Comparison of ENCODE assay signal across 8 cellular contexts in the genomic region with DNA sequence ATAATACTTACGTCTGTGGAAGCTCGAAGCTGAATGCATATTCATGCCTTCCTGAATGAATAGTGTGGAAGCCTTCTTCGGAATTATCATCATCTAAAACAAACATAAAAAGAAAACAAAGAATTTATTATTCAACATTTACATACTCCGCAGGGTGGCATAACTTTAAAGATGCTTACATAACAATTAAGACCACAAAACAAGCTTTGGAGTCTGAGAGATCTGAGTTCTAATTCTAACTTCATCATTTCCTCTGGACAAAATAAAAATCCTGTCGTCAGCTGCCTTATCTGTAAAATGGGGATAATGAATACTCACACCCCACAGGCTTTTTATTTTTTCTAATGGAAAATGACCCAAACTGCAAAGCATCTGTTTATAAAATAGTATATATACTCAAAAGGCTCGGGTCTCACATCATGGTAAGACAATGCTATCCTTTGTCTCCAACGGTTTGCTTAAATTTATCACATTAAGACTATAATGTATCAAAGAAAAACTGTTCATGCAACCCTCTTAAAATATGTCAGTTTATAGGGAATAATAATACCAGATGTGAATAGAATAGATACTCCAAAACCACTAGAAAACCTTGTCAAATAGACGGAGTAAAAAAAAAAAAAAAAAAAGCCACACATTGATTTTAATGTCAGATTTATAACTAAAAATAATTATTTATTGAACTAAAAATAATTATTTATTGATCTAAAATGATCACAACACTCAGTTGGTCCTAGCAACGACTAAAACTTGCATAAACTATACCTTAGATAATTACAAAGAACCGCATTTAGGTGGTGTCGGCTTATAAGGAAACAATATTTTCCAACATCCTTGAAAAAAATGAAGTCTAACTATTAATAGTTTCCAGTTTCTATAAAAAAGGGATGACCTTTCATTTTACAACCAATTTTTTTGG. TPM values are rescaled to one million over a fixed set of nuclear protein-coding genes. Genes with fewer than 3 reads are reported as not detected.
A peak's percentile ranks its signal among the peaks of the same experiment; 100 is the strongest.
DNase-seq lines count a peak whose midpoint lies in the region; ATAC-seq, FAIRE-seq and TF ChIP-seq lines count a peak whose summit lies in the region.

No MANE protein-coding gene starts in this region.

- TF ChIP-seq POLR2A in vagina (IDR thresholded peaks at IDR 0.05), result no peak
- TF ChIP-seq POLR2A in GM18505 (IDR thresholded peaks at IDR 0.05; ENCODE audit: borderline replicate concordance, extremely low read depth, insufficient read depth, insufficient read length), result no peak

- FAIRE-seq in astrocyte (lab: Jason Lieb, UNC), result no peak

- H2AFZ ChIP-seq in ACC112 (ENCODE audit: low read length, unreplicated experiment) (no peak overlapping the region), astrocyte (ENCODE audit: low read depth, low read length) (no peak overlapping the region)

- H3K9me3 ChIP-seq in astrocyte (ENCODE audit: insufficient read depth, low read depth, low read length), result no peaks in the 10 kb centered on the region
- H3K9me3 ChIP-seq in lower lobe of right lung, result no peaks in the 10 kb centered on the region
- H3K9me3 ChIP-seq in vagina, result no peaks in the 10 kb centered on the region

- H3K4me3 ChIP-seq in ACC112 (ENCODE audit: low read depth, low read length), result peak overlapping the region; percentile 98
- peak overlapping the region; percentile 33 for H3K4me3 ChIP-seq in HL-60 (replicated peaks; ENCODE audit: insufficient read depth, low read length)
- H3K4me3 ChIP-seq in astrocyte (ENCODE audit: insufficient read depth, low read depth, low read length), result peak overlapping the region; percentile 95
- peak overlapping the region; percentile 62 for H3K4me3 ChIP-seq in lower lobe of right lung
- peak overlapping the region; percentile 62 to 83 for H3K4me3 ChIP-seq in vagina

- H3K36me3 ChIP-seq in ACC112 (ENCODE audit: insufficient read depth, low read length) (peaks cover 52% of the 10 kb centered on the region), astrocyte (ENCODE audit: insufficient read depth, low read length) (peaks cover 39% of the 10 kb centered on the region), lower lobe of right lung (peaks cover 45% of the 10 kb centered on the region), vagina (peaks cover 0 to 37% of the 10 kb centered on the region in 2 donors)

- H3K27ac ChIP-seq in ACC112 (ENCODE audit: low read depth, low read length), result peak overlapping the region; percentile 99
- peak overlapping the region; percentile 96 for H3K27ac ChIP-seq in HL-60 (replicated peaks)
- H3K27ac ChIP-seq in astrocyte (ENCODE audit: low read depth, low read length), result peak overlapping the region; percentile 99
- H3K27ac ChIP-seq in lower lobe of right lung, result peak overlapping the region; percentile 96
- H3K27ac ChIP-seq in vagina, result peak overlapping the region; percentile 100

- H3K9ac ChIP-seq in astrocyte (ENCODE audit: low read length), result peak overlapping the region; percentile 99

- ATAC-seq in lower lobe of right lung (no peak), GM21381 (IDR thresholded peaks at IDR 0.05; ENCODE audit: unreplicated experiment) (no peak), GM18505 (IDR thresholded peaks at IDR 0.05; ENCODE audit: unreplicated experiment) (no peak)

- H3K27me3 Mint-ChIP-seq in astrocyte (ENCODE audit: low read depth, unreplicated experiment), result no peaks in the 10 kb centered on the region

- DNase-seq in HL-60 (ENCODE audit: low read depth in 1 of 2, low spot score in 1 of 2) (no peak), astrocyte (ENCODE audit: low read depth) (no peak), lower lobe of right lung (no peak), vagina (ENCODE audit: extremely low spot score in 2 of 2) (no peak), LoVo (ENCODE audit: low spot score) (no peak)

- peaks cover 15% of the 10 kb centered on the region for H3K4me1 Mint-ChIP-seq in astrocyte (ENCODE audit: low read depth, unreplicated experiment)

- no peaks in the 10 kb centered on the region for H3K9me3 Mint-ChIP-seq in astrocyte (ENCODE audit: unreplicated experiment)

- peaks cover 17% of the 10 kb centered on the region for H4K20me1 ChIP-seq in astrocyte (ENCODE audit: insufficient read depth, low read length)

- no peak for TF ChIP-seq CTCF in HL-60 (IDR thresholded peaks at IDR 0.05; ENCODE audit: insufficient read depth, low read length)
- TF ChIP-seq CTCF in astrocyte (IDR thresholded peaks at IDR 0.05; ENCODE audit: insufficient read depth, low read depth, low read length), result no peak
- no peak for TF ChIP-seq CTCF in lower lobe of right lung (IDR thresholded peaks at IDR 0.05)
- no peak for TF ChIP-seq CTCF in vagina (IDR thresholded peaks at IDR 0.05)

- no peaks in the 10 kb centered on the region for H3K27me3 ChIP-seq in ACC112 (ENCODE audit: insufficient read depth, low read length)
- no peaks in the 10 kb centered on the region for H3K27me3 ChIP-seq in HL-60 (ENCODE audit: insufficient read depth, poor library complexity, severe bottlenecking)
- no peaks in the 10 kb centered on the region for H3K27me3 ChIP-seq in astrocyte (ENCODE audit: insufficient read depth, low read length)
- H3K27me3 ChIP-seq in lower lobe of right lung (ENCODE audit: low read depth), result no peaks in the 10 kb centered on the region
- no peaks in the 10 kb centered on the region for H3K27me3 ChIP-seq in vagina

- intact Hi-C loops in lower lobe of right lung (cut with DNase I) (loop anchor here (10.0 kb wide), 1 partner anchor 274 kb away; no protein-coding TSS in a partner anchor), vagina (cut with DNase I) (no loop called here)

- peak overlapping the region; percentile 93 for H3K4me2 ChIP-seq in astrocyte (ENCODE audit: low read length)

- H3K36me3 Mint-ChIP-seq in astrocyte (ENCODE audit: low read depth, unreplicated experiment), result peaks cover 2% of the 10 kb centered on the region

- H3K79me2 ChIP-seq in ACC112 (ENCODE audit: control insufficient read depth, insufficient read depth, low read length, unreplicated experiment), result peaks cover 74% of the 10 kb centered on the region
- H3K79me2 ChIP-seq in astrocyte (ENCODE audit: insufficient read depth, low read length), result peaks cover 88% of the 10 kb centered on the region

- peak overlapping the region; percentile 100 for H3K27ac Mint-ChIP-seq in astrocyte (ENCODE audit: unreplicated experiment)

- H3K4me3 Mint-ChIP-seq in astrocyte (ENCODE audit: unreplicated experiment), result peak overlapping the region; percentile 97

- peaks cover 39% of the 10 kb centered on the region for H3K4me1 ChIP-seq in ACC112 (ENCODE audit: control insufficient read depth, insufficient read depth, low read length, unreplicated experiment)
- H3K4me1 ChIP-seq in astrocyte (ENCODE audit: insufficient read depth, low read length), result peaks cover under 1% of the 10 kb centered on the region
- peaks cover 48% of the 10 kb centered on the region for H3K4me1 ChIP-seq in lower lobe of right lung
- peaks cover 40% of the 10 kb centered on the region for H3K4me1 ChIP-seq in vagina

RNA-seq across cellular contexts. Expression of gene ARRDC3, which starts 4.2 kb away (rescaled TPM):
- total RNA-seq in astrocyte (73.1 and 94.7 TPM in 2 replicates), lower lobe of right lung (90.5 TPM), vagina (26.3 TPM)

Comparison
In these comparisons a context has a peak if more than half of its experiments do, and no peak if none do; other contexts are left out.
1. H3K4me3 ChIP-seq: peak in every context shown above with its lines; median percentile 98 in ACC112; 95 in astrocyte; 72 in vagina; 62 in lower lobe of right lung; 33 in HL-60.